8 cellular contexts compared by ENCODE assay signal in genomic region chr2:102442967-102443828, GRCh38. TPM values are rescaled to one million over a fixed set of nuclear protein-coding genes. Genes with fewer than 3 reads are reported as not detected.
A peak's percentile ranks its signal among the peaks of the same experiment; 100 is the strongest.
DNase-seq lines count a peak whose midpoint lies in the region; ATAC-seq, FAIRE-seq and TF ChIP-seq lines count a peak whose summit lies in the region.

No MANE protein-coding gene starts in this region.

- H3K27ac Mint-ChIP-seq in activated CD4-positive, alpha-beta T cell treated with anti-CD3 and anti-CD28 coated beads, Interleukin-2, amount 10 ng/mL, durations not matched to agents 24 days and 14 days, result peak overlapping the region; percentile 72
- H3K27ac Mint-ChIP-seq in neural progenitor cell, result no peak overlapping the region

- H3K79me2 ChIP-seq in endothelial cell of umbilical vein (ENCODE audit: control insufficient read depth, insufficient read depth, low read length) (no peaks in the 10 kb centered on the region), neural progenitor cell (ENCODE audit: low read depth) (no peaks in the 10 kb centered on the region)

- H3K27ac ChIP-seq in endothelial cell of umbilical vein (ENCODE audit: insufficient read depth, low read depth, low read length) (no peak overlapping the region), neural progenitor cell (no peak overlapping the region)

- no TSS peak for BruUV-seq in endothelial cell of umbilical vein (replicated peaks; lab: Mats Ljungman, UMichigan)

- H3K4me1 Mint-ChIP-seq in activated CD4-positive, alpha-beta T cell treated with anti-CD3 and anti-CD28 coated beads, Interleukin-2, amount 10 ng/mL, durations not matched to agents 24 days and 14 days, result peaks cover 8% of the 10 kb centered on the region
- H3K4me1 Mint-ChIP-seq in neural progenitor cell, result no peaks in the 10 kb centered on the region

- H3K27me3 Mint-ChIP-seq in activated CD4-positive, alpha-beta T cell treated with anti-CD3 and anti-CD28 coated beads, Interleukin-2, amount 10 ng/mL, durations not matched to agents 24 days and 14 days, result no peaks in the 10 kb centered on the region
- peaks cover 4% of the 10 kb centered on the region for H3K27me3 Mint-ChIP-seq in neural progenitor cell (ENCODE audit: insufficient read depth, low read depth)

- H2AFZ ChIP-seq in endothelial cell of umbilical vein (ENCODE audit: low read depth, low read length), result peak overlapping the region; percentile 46
- H2AFZ ChIP-seq in neural progenitor cell (replicated peaks), result peak overlapping the region; percentile 71

- no peaks in the 10 kb centered on the region for H3K27me3 ChIP-seq in endothelial cell of umbilical vein (ENCODE audit: control insufficient read depth in 2 of 2, insufficient read depth in 2 of 2, low read length in 2 of 2)
- no peaks in the 10 kb centered on the region for H3K27me3 ChIP-seq in neural progenitor cell

- TF ChIP-seq CTCF in endothelial cell of umbilical vein (IDR thresholded peaks at IDR 0.05; ENCODE audit: extremely low read depth in 1 of 2, insufficient read depth in 1 of 2, low read depth in 1 of 2, low read length in 2 of 2), result peak; percentile 56 to 62
- TF ChIP-seq CTCF in neural progenitor cell (IDR thresholded peaks at IDR 0.05), result peak; percentile 76

- H3K9me3 ChIP-seq in endothelial cell of umbilical vein (replicated peaks; ENCODE audit: control insufficient read depth, insufficient read depth, low read length), result no peaks in the 10 kb centered on the region
- no peaks in the 10 kb centered on the region for H3K9me3 ChIP-seq in neural progenitor cell (ENCODE audit: low read depth)

- no peaks in the 10 kb centered on the region for H3K9me3 Mint-ChIP-seq in activated CD4-positive, alpha-beta T cell treated with anti-CD3 and anti-CD28 coated beads, Interleukin-2, amount 10 ng/mL, durations not matched to agents 24 days and 14 days
- no peaks in the 10 kb centered on the region for H3K9me3 Mint-ChIP-seq in neural progenitor cell

- H3K9ac ChIP-seq in endothelial cell of umbilical vein (replicated peaks; ENCODE audit: extremely low read depth, insufficient read depth, low read length) (no peak overlapping the region), neural progenitor cell (no peak overlapping the region)

- H3K36me3 ChIP-seq in endothelial cell of umbilical vein (ENCODE audit: control insufficient read depth in 2 of 2, extremely low read depth in 1 of 2, insufficient read depth in 2 of 2, low read length in 2 of 2) (no peaks in the 10 kb centered on the region), neural progenitor cell (no peaks in the 10 kb centered on the region)

- CTCF ChIA-PET in endothelial cell of umbilical vein (lab: Charles Lee), result interaction anchor here (0.6 to 2.9 kb wide), 42 partner anchors 9 to 559 kb away, joined by 3 to 52 read pairs (median 5); partner anchors contain the start of genes IL18R1 and IL18RAP

- no peak for TF ChIP-seq POLR2A in endothelial cell of umbilical vein (IDR thresholded peaks at IDR 0.05; ENCODE audit: low read depth, low read length)

- intact Hi-C loops in activated CD4-positive, alpha-beta T cell treated with anti-CD3 and anti-CD28 coated beads, Interleukin-2, amount 10 ng/mL, durations not matched to agents 24 days and 14 days (cut with micrococcal nuclease), result loop anchor here (1.0 to 2.0 kb wide), 4 partner anchors 87 to 423 kb away; no protein-coding TSS in a partner anchor
- intact Hi-C loops in endothelial cell of umbilical vein (cut with micrococcal nuclease), result loop anchor here (1.0 to 5.0 kb wide), 6 partner anchors 88 to 437 kb away; partner anchors contain the start of genes IL18R1 and IL1RL2

- H4K20me1 ChIP-seq in endothelial cell of umbilical vein (replicated peaks; ENCODE audit: control insufficient read depth, extremely low read depth, insufficient read depth, low read length), result no peaks in the 10 kb centered on the region
- no peaks in the 10 kb centered on the region for H4K20me1 ChIP-seq in neural progenitor cell (ENCODE audit: low read depth)

- H3K4me1 ChIP-seq in endothelial cell of umbilical vein (ENCODE audit: control insufficient read depth, extremely low read depth, insufficient read depth, low read length) (no peaks in the 10 kb centered on the region), neural progenitor cell (no peaks in the 10 kb centered on the region)

- H3K4me2 ChIP-seq in endothelial cell of umbilical vein (ENCODE audit: insufficient read depth, low read length) (no peak overlapping the region), neural progenitor cell (no peak overlapping the region)

- ATAC-seq in GM19023 (IDR thresholded peaks at IDR 0.05; ENCODE audit: unreplicated experiment), result peak; percentile 52

- H3K9me1 ChIP-seq in endothelial cell of umbilical vein (replicated peaks; ENCODE audit: control insufficient read depth, extremely low read depth, insufficient read depth, low read length), result no peaks in the 10 kb centered on the region

- peak overlapping the region; percentile 73 for H3K4me3 Mint-ChIP-seq in activated CD4-positive, alpha-beta T cell treated with anti-CD3 and anti-CD28 coated beads, Interleukin-2, amount 10 ng/mL, durations not matched to agents 24 days and 14 days
- no peak overlapping the region for H3K4me3 Mint-ChIP-seq in neural progenitor cell

- peak; percentile 62 for FAIRE-seq in endothelial cell of umbilical vein (lab: Jason Lieb, UNC)

- H3K4me3 ChIP-seq in endothelial cell of umbilical vein (replicated peaks in 1 of 3; ENCODE audit: insufficient read depth in 1 of 3, low read depth in 1 of 3, low read length in 3 of 3), result no peak overlapping the region
- no peak overlapping the region for H3K4me3 ChIP-seq in neural progenitor cell

- peaks cover 40% of the 10 kb centered on the region for H3K36me3 Mint-ChIP-seq in activated CD4-positive, alpha-beta T cell treated with anti-CD3 and anti-CD28 coated beads, Interleukin-2, amount 10 ng/mL, durations not matched to agents 24 days and 14 days (ENCODE audit: low read depth)
- H3K36me3 Mint-ChIP-seq in neural progenitor cell, result no peaks in the 10 kb centered on the region

- DNase-seq in Ammon's horn (ENCODE audit: low spot score) (peak; percentile 23), KG1 (lab: John Stamatoyannopoulos, UW) (peak; percentile 38), endothelial cell of umbilical vein (ENCODE audit: low read depth, low spot score) (peak; percentile 64), neural progenitor cell (ENCODE audit: low spot score) (peak; percentile 40), epidermal melanocyte (ENCODE audit: insufficient read length, low spot score) (no peak), DMS153 treated with DMSO at 0.1 percent for 48 hours (lab: John Stamatoyannopoulos, UW; ENCODE audit: unreplicated experiment) (no peak)
- peak; percentile 86 for DNase-seq in activated CD4-positive, alpha-beta T cell treated with anti-CD3 and anti-CD28 coated beads, Interleukin-2, amount 10 ng/mL, durations not matched to agents 24 days and 14 days

- POLR2A ChIA-PET in endothelial cell of umbilical vein (lab: Charles Lee), result no interaction called here

- H3F3A ChIP-seq in neural progenitor cell (ENCODE audit: low read depth), result no peaks in the 10 kb centered on the region

- dilution Hi-C loops in endothelial cell of umbilical vein (cut with MboI; ENCODE audit: extremely low pct_ligation_motif_present, low sequenced_read_pairs), result no loop called here

TF ChIP-seq in endothelial cell of umbilical vein, 7 proteins besides CTCF, POLR2A, EP300 and RAD21:
- TF ChIP-seq MYC (IDR thresholded peaks at IDR 0.05; ENCODE audit: low read depth, low read length) (no peak), JUN (IDR thresholded peaks at IDR 0.05; ENCODE audit: borderline replicate concordance, insufficient read depth, insufficient read length, low read depth) (no peak), MAX (IDR thresholded peaks at IDR 0.05; ENCODE audit: insufficient read depth, insufficient read length) (no peak), FOS (IDR thresholded peaks at IDR 0.05; ENCODE audit: borderline replicate concordance, insufficient read depth, low read length) (no peak), EZH2 (IDR thresholded peaks at IDR 0.05; ENCODE audit: borderline replicate concordance, low read depth, low read length, severe bottlenecking) (no peak)

RNA-seq across cellular contexts. Expression of gene IL18RAP, which starts 20.2 kb away (rescaled TPM):
- total RNA-seq in activated CD4-positive, alpha-beta T cell treated with anti-CD3 and anti-CD28 coated beads, Interleukin-2, amount 10 ng/mL, durations not matched to agents 24 days and 14 days, result 15.0 and 16.9 TPM in 2 replicates
- not detected in 2 replicates for total RNA-seq in endothelial cell of umbilical vein
- polyA plus RNA-seq in endothelial cell of umbilical vein, result 0.03 and 0.05 TPM in 2 replicates
- polyA plus RNA-seq in endothelial cell of umbilical vein (2011; cell fraction: cytosol; rRNA removed), result 0.11 TPM in 1 of 2 replicates, not detected in the other
- 0.83 and 1.1 TPM in 2 replicates for polyA plus RNA-seq in endothelial cell of umbilical vein (2011; cell fraction: nucleus; rRNA removed)
- 0.11 TPM in 1 of 2 replicates, not detected in the other for polyA plus RNA-seq in endothelial cell of umbilical vein (2012)
- 0.57 TPM in 1 of 2 replicates, not detected in the other for polyA minus RNA-seq in endothelial cell of umbilical vein
- polyA minus RNA-seq in endothelial cell of umbilical vein (2011; cell fraction: cytosol; rRNA and poly(A)+ RNA removed), result not detected
- not detected in 2 replicates for polyA minus RNA-seq in endothelial cell of umbilical vein (2011; cell fraction: nucleus; rRNA and poly(A)+ RNA removed)
- total RNA-seq in neural progenitor cell (ENCODE audit: low replicate concordance), result not detected in 2 replicates

RNA-seq across cellular contexts. Expression of gene SLC9A4, which starts 29.8 kb away (rescaled TPM):
- total RNA-seq in activated CD4-positive, alpha-beta T cell treated with anti-CD3 and anti-CD28 coated beads, Interleukin-2, amount 10 ng/mL, durations not matched to agents 24 days and 14 days, result 0.07 and 0.12 TPM in 2 replicates
- 0.07 TPM in 1 of 2 replicates, not detected in the other for total RNA-seq in endothelial cell of umbilical vein
- polyA plus RNA-seq in endothelial cell of umbilical vein, result not detected in 2 replicates
- polyA plus RNA-seq in endothelial cell of umbilical vein (2011; cell fraction: cytosol; rRNA removed), result 0.01 TPM in 1 of 2 replicates, not detected in the other
- polyA plus RNA-seq in endothelial cell of umbilical vein (2011; cell fraction: nucleus; rRNA removed), result not detected in 2 replicates
- polyA plus RNA-seq in endothelial cell of umbilical vein (2012), result 0.04 TPM in 1 of 2 replicates, not detected in the other
- 0.06 and 0.22 TPM in 2 replicates for polyA minus RNA-seq in endothelial cell of umbilical vein
- not detected for polyA minus RNA-seq in endothelial cell of umbilical vein (2011; cell fraction: cytosol; rRNA and poly(A)+ RNA removed)
- polyA minus RNA-seq in endothelial cell of umbilical vein (2011; cell fraction: nucleus; rRNA and poly(A)+ RNA removed), result 0.24 TPM in 1 of 2 replicates, not detected in the other
- total RNA-seq in neural progenitor cell (ENCODE audit: low replicate concordance), result not detected in 2 replicates

Comparison
In these comparisons a context has a peak if more than half of its experiments do, and no peak if none do; other contexts are left out.
1. DNase-seq: peak in Ammon's horn (single experiment), KG1 (single experiment), activated CD4-positive, alpha-beta T cell treated with anti-CD3 and anti-CD28 coated beads, Interleukin-2, amount 10 ng/mL, durations not matched to agents 24 days and 14 days (single experiment), endothelial cell of umbilical vein (single experiment) and neural progenitor cell (single experiment); none in epidermal melanocyte (single experiment) and DMS153 treated with DMSO at 0.1 percent for 48 hours (single experiment).
2. RNA of gene IL18RAP, which starts 20.2 kb away (total RNA-seq): 15.0 to 16.9 TPM in activated CD4-positive, alpha-beta T cell treated with anti-CD3 and anti-CD28 coated beads, Interleukin-2, amount 10 ng/mL, durations not matched to agents 24 days and 14 days; not detected in endothelial cell of umbilical vein and not detected in neural progenitor cell; every median in the first group is over 10 times any median in the second.